In genomic region chr2:205769494-205769848, GRCh38 we compare ENCODE assay signal across 12 cellular contexts.
A peak's percentile ranks its signal among the peaks of the same experiment; 100 is the strongest.
DNase-seq lines count a peak whose midpoint lies in the region; ATAC-seq and TF ChIP-seq lines count a peak whose summit lies in the region.
"Had no signal": no experiment of that assay in that cellular context is flagged by ENCODE, and none has a peak within 500 bp of the region (broad histone marks: within the 10 kb centered on the region; RNA-seq: fewer than 3 reads in every experiment).

No MANE protein-coding gene starts in this region.

- no peak for ATAC-seq in natural killer cell
- ATAC-seq in right lobe of liver: no peak

- H3K27me3 ChIP-seq in sigmoid colon: no peaks in the 10 kb centered on the region
- H3K27me3 ChIP-seq in right lobe of liver: no peaks in the 10 kb centered on the region
- H3K27me3 ChIP-seq: MG63 had no signal

- H3K9me3 ChIP-seq in sigmoid colon: no peaks in the 10 kb centered on the region
- H3K9me3 ChIP-seq in right lobe of liver: no peaks in the 10 kb centered on the region
- H3K9me3 ChIP-seq: MG63, thoracic aorta had no signal

- TF ChIP-seq CTCF in fibroblast of villous mesenchyme (IDR thresholded peaks at IDR 0.05; ENCODE audit: insufficient read depth, low read depth, low read length) (no peak), sigmoid colon (IDR thresholded peaks at IDR 0.05) (no peak), natural killer cell (IDR thresholded peaks at IDR 0.05) (no peak), right lobe of liver (IDR thresholded peaks at IDR 0.05) (no peak)

- H3K27ac Mint-ChIP-seq in natural killer cell: no peak overlapping the region
- no peak overlapping the region for H3K27ac Mint-ChIP-seq in immature natural killer cell
- H3K27ac Mint-ChIP-seq: naive B cell had no signal

- H3K36me3 ChIP-seq in sigmoid colon (peaks cover 6 to 37% (median 13%) of the 10 kb centered on the region in 4 donors), right lobe of liver (no peaks in the 10 kb centered on the region)
- H3K36me3 ChIP-seq: MG63, thoracic aorta had no signal

- H3K27ac ChIP-seq in sigmoid colon (peak overlapping the region; percentile 86 to 99 (median 94)), right lobe of liver (no peak overlapping the region)
- H3K27ac ChIP-seq: thoracic aorta had no signal

- no peak overlapping the region for H3K4me3 Mint-ChIP-seq in natural killer cell
- no peak overlapping the region for H3K4me3 Mint-ChIP-seq in immature natural killer cell
- H3K4me3 Mint-ChIP-seq: naive B cell had no signal

- H3K4me1 ChIP-seq in sigmoid colon (peaks cover 0 to 97% (median 90%) of the 10 kb centered on the region in 4 donors), right lobe of liver (peaks cover 0 to 7% (median 0%) of the 10 kb centered on the region in 4 donors)

- TF ChIP-seq EP300 in sigmoid colon (IDR thresholded peaks at IDR 0.05): no peak

- intact Hi-C loops in sigmoid colon (cut with DNase I) (loop anchor here (5.0 kb wide), 1 partner anchor 158 kb away; no protein-coding TSS in a partner anchor), natural killer cell (cut with micrococcal nuclease) (loop anchor here (5.0 kb wide), 1 partner anchor 158 kb away; no protein-coding TSS in a partner anchor), right lobe of liver (cut with DNase I) (loop anchor here in 1 of 2 donors (10.0 kb wide), 1 partner anchor 155 kb away; no protein-coding TSS in a partner anchor)

- H3K9me3 Mint-ChIP-seq in natural killer cell: no peaks in the 10 kb centered on the region
- H3K9me3 Mint-ChIP-seq in immature natural killer cell: no peaks in the 10 kb centered on the region
- H3K9me3 Mint-ChIP-seq: naive B cell had no signal

- H3K4me1 Mint-ChIP-seq in natural killer cell: peaks cover 5% of the 10 kb centered on the region in 2 donors
- H3K4me1 Mint-ChIP-seq in immature natural killer cell: no peaks in the 10 kb centered on the region

- DNase-seq in H4 (ENCODE audit: low spot score) (peak; percentile 68), amniotic epithelial cell (ENCODE audit: low read depth) (peak; percentile 80), fibroblast of villous mesenchyme (ENCODE audit: low read depth) (peak; percentile 57), sigmoid colon (no peak), natural killer cell (no peak), right lobe of liver (no peak), immature natural killer cell (no peak)
- no peak for DNase-seq in stimulated activated CD8-positive, alpha-beta memory T cell treated with anti-CD3 and anti-CD28 coated beads, Interleukin-4, amount 100 ng/mL, for 48 hours
- DNase-seq: MG63; naive B cell; stimulated activated CD4-positive, alpha-beta T cell treated with anti-CD3 and anti-CD28 coated beads, Interleukin-4, amount 100 ng/mL, for 24 hours had no signal

- peaks cover 18 to 56% of the 10 kb centered on the region in 2 donors for H3K27me3 Mint-ChIP-seq in natural killer cell (ENCODE audit: low read depth in 2 of 2)
- H3K27me3 Mint-ChIP-seq in immature natural killer cell (ENCODE audit: low read depth in 3 of 3): peaks cover 2 to 12% (median 7%) of the 10 kb centered on the region in 3 donors

- H3K36me3 Mint-ChIP-seq in natural killer cell (no peaks in the 10 kb centered on the region), immature natural killer cell (no peaks in the 10 kb centered on the region)

- no peak overlapping the region for H3K4me3 ChIP-seq in fibroblast of villous mesenchyme (ENCODE audit: low read depth, low read length)
- H3K4me3 ChIP-seq in sigmoid colon: no peak overlapping the region
- H3K4me3 ChIP-seq in right lobe of liver: no peak overlapping the region
- H3K4me3 ChIP-seq: MG63, thoracic aorta had no signal

- WGBS in sigmoid colon, 2 donors: 11 to 35% methylated on average over 3 of the region's 3 CpGs
- 52% methylated on average over 3 of the region's 3 CpGs for WGBS in right lobe of liver (ENCODE audit: insufficient coverage, low coverage, low lambda C conversion rate, missing lambda C conversion rate)

- TF ChIP-seq POLR2A in sigmoid colon (IDR thresholded peaks at IDR 0.05) (no peak), right lobe of liver (IDR thresholded peaks at IDR 0.05) (no peak)

Comparison
In these comparisons a context has a peak if more than half of its experiments do, and no peak if none do; other contexts are left out.
1. DNase-seq: peak in H4 (single experiment), amniotic epithelial cell (single experiment) and fibroblast of villous mesenchyme (single experiment); none in sigmoid colon (single experiment), natural killer cell (single experiment), stimulated activated CD8-positive, alpha-beta memory T cell treated with anti-CD3 and anti-CD28 coated beads, Interleukin-4, amount 100 ng/mL, for 48 hours (single experiment), right lobe of liver (0 of 3) and immature natural killer cell (0 of 3).
2. H3K27ac ChIP-seq: peak in sigmoid colon (4 of 4); none in right lobe of liver (0 of 3).